ENCODE assay signal across 8 cellular contexts in the genomic region with DNA sequence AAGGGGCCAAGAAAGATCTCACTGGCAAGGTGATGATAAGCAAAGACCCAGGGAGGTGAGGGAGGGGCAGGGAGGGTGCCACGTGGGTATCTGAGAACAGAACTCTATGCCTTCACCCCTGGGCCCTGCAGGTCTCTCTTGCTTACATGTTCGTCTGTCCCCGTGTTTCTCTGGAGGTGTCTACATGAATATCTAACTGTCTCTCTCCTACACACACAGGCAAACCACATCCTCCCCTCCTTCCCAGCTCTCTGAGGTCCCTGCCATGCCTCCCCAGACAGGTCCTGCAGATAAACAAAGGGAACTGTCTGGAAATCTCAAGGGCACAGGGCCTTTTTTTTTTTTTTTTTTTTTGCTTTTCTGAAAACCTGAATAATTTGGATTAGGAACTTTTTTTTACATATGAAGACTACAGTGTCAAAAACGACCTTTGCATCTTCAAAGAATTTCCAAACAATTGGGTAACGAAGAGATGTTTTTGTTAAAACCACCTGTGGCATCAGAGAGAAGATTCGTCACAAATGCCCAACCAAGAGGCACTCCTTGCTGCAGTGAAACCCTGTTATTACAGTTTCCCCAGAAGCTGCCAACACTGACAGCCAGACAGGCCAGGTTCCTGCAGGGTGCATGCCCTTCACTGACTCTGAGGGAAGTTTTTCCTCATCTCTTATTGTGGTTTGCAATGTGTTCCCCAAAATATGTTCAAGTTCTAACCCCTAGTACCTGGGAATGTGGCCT. TPM values are rescaled to one million over a fixed set of nuclear protein-coding genes. Genes with fewer than 3 reads are reported as not detected.
DNase-seq lines count a peak whose midpoint lies in the region; ATAC-seq and TF ChIP-seq lines count a peak whose summit lies in the region.

No MANE protein-coding gene starts in this region.

- intact Hi-C loops in PC-3 (cut with micrococcal nuclease): no loop called here

- no peaks in the 10 kb centered on the region for H3K79me2 ChIP-seq in PC-3 (ENCODE audit: low read length)

- H3K4me3 ChIP-seq in PC-3 (ENCODE audit: low read length): no peak overlapping the region

- no peak overlapping the region for H3K9ac ChIP-seq in PC-3 (ENCODE audit: low read length)

- peak overlapping the region; percentile 45 for H3K4me3 Mint-ChIP-seq in activated naive CD8-positive, alpha-beta T cell treated with anti-CD3 and anti-CD28 coated beads, Interleukin-2, amount 10 ng/mL, durations not matched to agents 7 days and 5 days

- H3K4me2 ChIP-seq in PC-3 (ENCODE audit: low read length): peak overlapping the region; percentile 57

- no peaks in the 10 kb centered on the region for H3K9me3 Mint-ChIP-seq in activated naive CD8-positive, alpha-beta T cell treated with anti-CD3 and anti-CD28 coated beads, Interleukin-2, amount 10 ng/mL, durations not matched to agents 7 days and 5 days

- H2AFZ ChIP-seq in PC-3 (ENCODE audit: low read length): peak overlapping the region; percentile 43; the same call in 1 of the 2 replicates

- peaks cover 22% of the 10 kb centered on the region for H3K4me1 Mint-ChIP-seq in activated naive CD8-positive, alpha-beta T cell treated with anti-CD3 and anti-CD28 coated beads, Interleukin-2, amount 10 ng/mL, durations not matched to agents 7 days and 5 days

- H4K20me1 ChIP-seq in PC-3 (ENCODE audit: low read length): no peaks in the 10 kb centered on the region

- CTCF ChIA-PET in PC-3 (lab: Charles Lee): no interaction called here

- in situ Hi-C loops in ACHN (cut with HindIII; ENCODE audit: low pct_ligation_motif_present, low pct_unique_long_range_greater_than_20kb, low sequenced_read_pairs): no loop called here

- POLR2A ChIA-PET in PC-3 (lab: Charles Lee; ENCODE audit: unreplicated experiment): no interaction called here
- POLR2A ChIA-PET in activated naive CD8-positive, alpha-beta T cell treated with anti-CD3 and anti-CD28 coated beads, Interleukin-2, amount 10 ng/mL, durations not matched to agents 7 days and 5 days (lab: Charles Lee): interaction anchor here (0.7 to 2.6 kb wide), 4 partner anchors 11 to 332 kb away, joined by 5 to 7 read pairs (median 6); a partner anchor contains a TSS

- no peak; the same call in 1 of the 2 replicates for ATAC-seq in PC-3
- ATAC-seq in activated naive CD8-positive, alpha-beta T cell treated with anti-CD3 and anti-CD28 coated beads, Interleukin-2, amount 10 ng/mL, durations not matched to agents 7 days and 5 days (ENCODE audit: low read depth): peak; percentile 90
- no peak for ATAC-seq in GM21786 (IDR thresholded peaks at IDR 0.05; ENCODE audit: unreplicated experiment)
- ATAC-seq in HG03159 (IDR thresholded peaks at IDR 0.05; ENCODE audit: unreplicated experiment): no peak

- no peaks in the 10 kb centered on the region for H3F3A ChIP-seq in PC-3 (ENCODE audit: low read length, unreplicated experiment)

- BruUV-seq in PC-3 (replicated peaks; lab: Mats Ljungman, UMichigan): no TSS peak

- H3K27me3 Mint-ChIP-seq in activated naive CD8-positive, alpha-beta T cell treated with anti-CD3 and anti-CD28 coated beads, Interleukin-2, amount 10 ng/mL, durations not matched to agents 7 days and 5 days: no peaks in the 10 kb centered on the region

- DNase-seq in ACHN (peak; percentile 30), PC-3 (no peak), left kidney (ENCODE audit: low read depth, low spot score) (peak; percentile 16), COLO829 (ENCODE audit: low spot score) (no peak), midbrain (lab: John Stamatoyannopoulos, UW) (no peak)
- DNase-seq in activated naive CD8-positive, alpha-beta T cell treated with anti-CD3 and anti-CD28 coated beads, Interleukin-2, amount 10 ng/mL, durations not matched to agents 7 days and 5 days: no peak

- no peaks in the 10 kb centered on the region for H3K27me3 ChIP-seq in PC-3 (ENCODE audit: low read length)

- no peaks in the 10 kb centered on the region for H3K36me3 Mint-ChIP-seq in activated naive CD8-positive, alpha-beta T cell treated with anti-CD3 and anti-CD28 coated beads, Interleukin-2, amount 10 ng/mL, durations not matched to agents 7 days and 5 days

- H3K27ac ChIP-seq in PC-3 (ENCODE audit: low read length): no peak overlapping the region

- H3K9me3 ChIP-seq in PC-3 (ENCODE audit: low read length): no peaks in the 10 kb centered on the region

- no peak for TF ChIP-seq CTCF in PC-3 (conservative IDR thresholded peaks at IDR 0.05; ENCODE audit: low read depth, low read length)

- H3K27ac Mint-ChIP-seq in activated naive CD8-positive, alpha-beta T cell treated with anti-CD3 and anti-CD28 coated beads, Interleukin-2, amount 10 ng/mL, durations not matched to agents 7 days and 5 days: peak overlapping the region; percentile 31

- H3K36me3 ChIP-seq in PC-3 (ENCODE audit: low read depth, low read length): no peaks in the 10 kb centered on the region

- H3K9me2 ChIP-seq in PC-3 (replicated peaks; ENCODE audit: low read length): no peaks in the 10 kb centered on the region

- H3K4me1 ChIP-seq in PC-3 (ENCODE audit: insufficient read depth, low read length): peaks cover 6% of the 10 kb centered on the region; the same call in 1 of the 2 replicates

RNA-seq across cellular contexts. Expression of a gene that starts 17.8 kb away (rescaled TPM):
- 0.35 and 1.6 TPM in 2 replicates for total RNA-seq in PC-3 (2014; rRNA removed)
- total RNA-seq in activated naive CD8-positive, alpha-beta T cell treated with anti-CD3 and anti-CD28 coated beads, Interleukin-2, amount 10 ng/mL, durations not matched to agents 7 days and 5 days: under 1 TPM; 0.08 to 0.26 TPM

RNA-seq across cellular contexts. Expression of a gene that starts 21.6 kb away (rescaled TPM):
- 35.3 and 38.4 TPM in 2 replicates for total RNA-seq in PC-3 (2014; rRNA removed)
- 10 to 100 TPM; 34.9 to 37.9 TPM for total RNA-seq in activated naive CD8-positive, alpha-beta T cell treated with anti-CD3 and anti-CD28 coated beads, Interleukin-2, amount 10 ng/mL, durations not matched to agents 7 days and 5 days

Comparison
In these comparisons a context has a peak if more than half of its experiments do, and no peak if none do; other contexts are left out.
1. DNase-seq: peak in ACHN (single experiment) and left kidney (single experiment); none in PC-3 (single experiment), activated naive CD8-positive, alpha-beta T cell treated with anti-CD3 and anti-CD28 coated beads, Interleukin-2, amount 10 ng/mL, durations not matched to agents 7 days and 5 days (single experiment), COLO829 (single experiment) and midbrain (single experiment).